In the genomic region with DNA sequence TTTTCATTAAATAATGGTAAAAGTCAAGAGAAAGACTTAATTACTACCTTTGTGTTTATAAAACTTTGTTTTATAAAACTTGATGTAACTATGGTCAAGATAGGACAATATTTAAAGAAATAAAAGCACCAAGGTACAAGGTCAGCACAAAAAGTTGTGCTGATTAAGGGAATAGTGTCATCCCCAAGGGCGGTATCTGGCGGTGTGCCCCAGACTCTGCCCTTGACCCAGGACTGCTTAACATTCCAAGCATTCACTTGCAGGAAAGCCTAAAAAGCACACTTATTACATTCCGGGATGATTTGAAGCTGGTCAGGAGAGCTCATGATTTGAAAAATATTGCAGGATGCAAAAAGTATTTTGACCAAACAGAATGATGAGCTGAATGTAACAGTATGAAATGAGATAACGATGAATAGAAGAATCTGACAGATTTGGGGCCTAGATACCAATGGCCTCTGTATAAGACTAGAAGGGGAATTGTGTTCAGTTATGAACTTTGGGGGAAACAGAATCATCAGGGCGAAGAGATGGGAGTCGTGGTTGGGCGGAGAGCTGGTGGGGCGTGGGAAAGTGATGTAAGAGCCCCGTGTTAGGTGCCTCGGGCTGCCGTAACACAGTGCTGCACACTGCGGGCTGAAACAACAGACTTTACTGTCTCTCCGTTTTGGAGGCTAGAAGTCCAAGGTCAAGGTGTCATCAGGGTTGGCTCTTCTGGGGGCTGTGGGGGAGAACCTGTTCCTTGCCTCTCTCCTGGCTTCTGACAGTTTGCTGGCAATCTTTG, we compare ENCODE assay signal across 13 cellular contexts.
DNase-seq lines count a peak whose midpoint lies in the region; ATAC-seq, FAIRE-seq and TF ChIP-seq lines count a peak whose summit lies in the region.
"Had no signal": no experiment of that assay in that cellular context is flagged by ENCODE, and none has a peak within 500 bp of the region (broad histone marks: within the 10 kb centered on the region; RNA-seq: fewer than 3 reads in every experiment).

No MANE protein-coding gene starts in this region.

- H3K18ac ChIP-seq in H1 (ENCODE audit: extremely low read depth, low read length) (no peak overlapping the region), mesendoderm (ENCODE audit: low read length) (no peak overlapping the region)

- no peak overlapping the region for H4K91ac ChIP-seq in H1 (replicated peaks; ENCODE audit: insufficient read length, low read length)

- no peaks in the 10 kb centered on the region for H3K4me1 ChIP-seq in H1 (replicated peaks in 1 of 4; ENCODE audit: control insufficient read depth in 3 of 4, insufficient read depth in 4 of 4, low read length in 3 of 4)
- no peaks in the 10 kb centered on the region for H3K4me1 ChIP-seq in mesendoderm (ENCODE audit: control insufficient read depth, low read depth, low read length)

- no peak overlapping the region for H3K9ac ChIP-seq in H1 (replicated peaks in 1 of 4; ENCODE audit: extremely low read depth in 1 of 4, low read depth in 3 of 4, low read length in 3 of 4)
- no peak overlapping the region for H3K9ac ChIP-seq in mesendoderm (ENCODE audit: low read length)

- H3K36me3 ChIP-seq in H1 (ENCODE audit: control insufficient read depth in 2 of 4, insufficient read depth in 4 of 4, low read length in 3 of 4) = no peaks in the 10 kb centered on the region
- no peaks in the 10 kb centered on the region for H3K36me3 ChIP-seq in mesendoderm (ENCODE audit: control insufficient read depth, insufficient read depth, low read length)

- peak; percentile 73 for DNase-seq in A172 (ENCODE audit: low spot score)
- DNase-seq in HS-27A (ENCODE audit: low read depth) = peak; percentile 64
- peak in 1 of 2 experiments; percentile 33 for DNase-seq in H1 (ENCODE audit: low read depth in 1 of 2, low spot score in 2 of 2)
- DNase-seq in mesendoderm = peak; percentile 46
- DNase-seq in stimulated activated CD4-positive, alpha-beta T cell treated with anti-CD3 and anti-CD28 coated beads, Interleukin-4, amount 100 ng/mL, for 1 hour = no peak
- DNase-seq in stimulated activated CD4-positive, alpha-beta T cell treated with anti-CD3 and anti-CD28 coated beads, Interleukin-2, amount 100 ng/mL, for 24 hours = no peak
- no peak for DNase-seq in NCI-H1694 treated with DMSO at 0.1 percent for 48 hours (lab: John Stamatoyannopoulos, UW)
- DNase-seq: activated naive CD8-positive, alpha-beta T cell treated with anti-CD3 and anti-CD28 coated beads for 36 hours; cortex of kidney; nephron progenitor cell had no signal

- H3K4ac ChIP-seq in H1 (replicated peaks; ENCODE audit: insufficient read length, low read depth, low read length) (no peak overlapping the region), mesendoderm (ENCODE audit: low read depth, low read length) (no peak overlapping the region)

- no peak for TF ChIP-seq EP300 in H1 (IDR thresholded peaks at IDR 0.05; ENCODE audit: borderline replicate concordance in 1 of 2, low read depth in 2 of 2, low read length in 2 of 2)

- H2BK5ac ChIP-seq in H1 (ENCODE audit: low read depth, low read length) (no peak overlapping the region), mesendoderm (ENCODE audit: low read length) (no peak overlapping the region)

- CTCF ChIA-PET in H1 (lab: Charles Lee; ENCODE audit: partially characterized antibody) = interaction anchor here (1.0 to 1.5 kb wide), 4 partner anchors 8 to 12 kb away, joined by 3 to 4 read pairs (median 3); no protein-coding TSS in a partner anchor

- H3K4me2 ChIP-seq in H1 (ENCODE audit: insufficient read depth in 1 of 2, low read depth in 2 of 2, low read length in 2 of 2) (no peak overlapping the region), mesendoderm (ENCODE audit: low read length) (no peak overlapping the region)

- H3K56ac ChIP-seq in H1 (replicated peaks; ENCODE audit: insufficient read length, low read depth, low read length) (no peak overlapping the region), mesendoderm (ENCODE audit: low read length) (no peak overlapping the region)

- H4K5ac ChIP-seq in H1 (ENCODE audit: insufficient read length, low read depth, low read length) (no peak overlapping the region), mesendoderm (ENCODE audit: low read length) (no peak overlapping the region)

- H3K4me3 ChIP-seq in H1 (ENCODE audit: extremely low read depth in 1 of 4, insufficient read depth in 2 of 4, low read depth in 3 of 4, low read length in 4 of 4) (no peak overlapping the region), mesendoderm (ENCODE audit: low read length) (no peak overlapping the region)

- H3K79me1 ChIP-seq in H1 (ENCODE audit: low read depth, low read length) (no peaks in the 10 kb centered on the region), mesendoderm (ENCODE audit: low read length) (no peaks in the 10 kb centered on the region)

- H3K23me2 ChIP-seq in H1 (ENCODE audit: low read depth, low read length) = no peaks in the 10 kb centered on the region

- no peak overlapping the region for H2BK12ac ChIP-seq in H1 (ENCODE audit: low read depth, low read length)

- H2AK5ac ChIP-seq in H1 (ENCODE audit: low read depth, low read length) (no peak overlapping the region), mesendoderm (ENCODE audit: low read length) (no peak overlapping the region)

- H2BK120ac ChIP-seq in H1 (replicated peaks; ENCODE audit: low read depth, low read length) (no peak overlapping the region), mesendoderm (ENCODE audit: low read depth, low read length) (no peak overlapping the region)

- POLR2A ChIA-PET in H1 (lab: Charles Lee; ENCODE audit: partially characterized antibody) = interaction anchor here (0.8 kb wide), 1 partner anchor 685 kb away, joined by 3 read pairs; no protein-coding TSS in a partner anchor

- H3K27me3 ChIP-seq in H1 (replicated peaks in 1 of 4; ENCODE audit: control insufficient read depth in 3 of 4, extremely low read depth in 1 of 4, insufficient read depth in 3 of 4, low read length in 3 of 4) (no peaks in the 10 kb centered on the region; a peak in 1 of 7 replicates), mesendoderm (ENCODE audit: insufficient read depth, low read length, poor library complexity) (no peaks in the 10 kb centered on the region)

- TF ChIP-seq RAD21 in H1 (IDR thresholded peaks at IDR 0.05 in 1 of 2, conservative IDR thresholded peaks at IDR 0.05 in 1 of 2; ENCODE audit: low read depth in 2 of 2, low read length in 2 of 2) = no peak

- ATAC-seq in HG02798 (IDR thresholded peaks at IDR 0.05; ENCODE audit: poor library complexity, unreplicated experiment) = no peak

- no peak for FAIRE-seq in H1 (lab: Jason Lieb, UNC)
- FAIRE-seq: islet of Langerhans, TTC549 had no signal

- H3K27ac ChIP-seq in H1 (ENCODE audit: low read depth, low read length) = no peak overlapping the region
- no peak overlapping the region for H3K27ac ChIP-seq in mesendoderm (ENCODE audit: low read depth, low read length)

- 0 out of 2 replicates have a peak overlapping the region, but pooled peaks have one; percentile 38 for H2AFZ ChIP-seq in H1 (ENCODE audit: low read length)

- H2BK20ac ChIP-seq in H1 (ENCODE audit: low read length) = no peak overlapping the region

- no peak for TF ChIP-seq CTCF in H1 (IDR thresholded peaks at IDR 0.05; ENCODE audit: control extremely low read depth in 1 of 3, insufficient read depth in 1 of 3, low read depth in 1 of 3, low read length in 3 of 3)

- no peaks in the 10 kb centered on the region for H3K9me3 ChIP-seq in H1 (ENCODE audit: insufficient read depth in 2 of 2, low read depth in 1 of 2, low read length in 1 of 2)

- H4K8ac ChIP-seq in H1 (ENCODE audit: extremely low read depth, insufficient read depth, low read length) (no peak overlapping the region), mesendoderm (ENCODE audit: low read depth, low read length) (no peak overlapping the region)

- H4K20me1 ChIP-seq in H1 (replicated peaks in 1 of 2; ENCODE audit: control insufficient read depth in 1 of 2, insufficient read depth in 2 of 2, low read length in 2 of 2) = no peaks in the 10 kb centered on the region

- no peak for TF ChIP-seq POLR2A in H1 (IDR thresholded peaks at IDR 0.05; ENCODE audit: control extremely low read depth in 1 of 2, low read depth in 2 of 2, low read length in 2 of 2)

- WGBS in H1 (ENCODE audit: extremely low coverage in 1 of 2, insufficient coverage in 1 of 2, insufficient read length in 1 of 2, insufficient replicate concordance in 2 of 2, low coverage in 1 of 2, low lambda C conversion rate in 2 of 2, missing lambda C conversion rate in 1 of 2), 2 experiments = 89% methylated on average over 13 of the region's 13 CpGs; no CpG with 5 or more reads in 1 of the 2 experiments
- no CpG with 5 or more reads among the region's 13 CpGs for WGBS in mesendoderm (ENCODE audit: extremely low coverage, insufficient coverage, low lambda C conversion rate)

- H3K23ac ChIP-seq in H1 (ENCODE audit: insufficient read length) (no peak overlapping the region), mesendoderm (ENCODE audit: low read length) (no peak overlapping the region)

- H3K14ac ChIP-seq in H1 (ENCODE audit: insufficient read length) = no peak overlapping the region

- H2BK15ac ChIP-seq in H1 (ENCODE audit: low read length) (no peak overlapping the region), mesendoderm (replicated peaks; ENCODE audit: low read depth) (no peak overlapping the region)

- no peaks in the 10 kb centered on the region for H3K79me2 ChIP-seq in H1 (ENCODE audit: control insufficient read depth in 1 of 2, insufficient read depth in 2 of 2, low read length in 2 of 2)
- H3K79me2 ChIP-seq in mesendoderm (ENCODE audit: control insufficient read depth, insufficient read depth, low read length) = no peaks in the 10 kb centered on the region

TF ChIP-seq in H1, 55 proteins besides CTCF, POLR2A, EP300 and RAD21:
- TF ChIP-seq BRCA1 (IDR thresholded peaks at IDR 0.05; ENCODE audit: low read depth, low read length) (no peak), SIRT6 (IDR thresholded peaks at IDR 0.05; ENCODE audit: low read length) (no peak), TEAD4 (IDR thresholded peaks at IDR 0.05; ENCODE audit: low read depth, low read length) (peak; percentile 69), MAX (IDR thresholded peaks at IDR 0.05) (no peak), ASH2L (IDR thresholded peaks at IDR 0.05; ENCODE audit: low read length) (no peak), HDAC2 (IDR thresholded peaks at IDR 0.05; ENCODE audit: borderline replicate concordance in 1 of 2, low read depth in 2 of 2, low read length in 2 of 2) (no peak), CHD1 (IDR thresholded peaks at IDR 0.05; ENCODE audit: low read depth, low read length) (no peak)

Comparison
In these comparisons a context has a peak if more than half of its experiments do, and no peak if none do; other contexts are left out.
1. DNase-seq: peak in A172 (single experiment), HS-27A (single experiment) and mesendoderm (single experiment); none in stimulated activated CD4-positive, alpha-beta T cell treated with anti-CD3 and anti-CD28 coated beads, Interleukin-4, amount 100 ng/mL, for 1 hour (single experiment), stimulated activated CD4-positive, alpha-beta T cell treated with anti-CD3 and anti-CD28 coated beads, Interleukin-2, amount 100 ng/mL, for 24 hours (0 of 2) and NCI-H1694 treated with DMSO at 0.1 percent for 48 hours (single experiment).